14 cellular contexts compared by ENCODE assay signal in genomic region chr5:91125916-91126315, GRCh38.
DNase-seq lines count a peak whose midpoint lies in the region; ATAC-seq and TF ChIP-seq lines count a peak whose summit lies in the region.
"Had no signal": no experiment of that assay in that cellular context is flagged by ENCODE, and none has a peak within 500 bp of the region (broad histone marks: within the 10 kb centered on the region; RNA-seq: fewer than 3 reads in every experiment).

No MANE protein-coding gene starts in this region.

- H3K4me1 ChIP-seq in RWPE2 (ENCODE audit: insufficient read depth, poor library complexity, severe bottlenecking) (peaks cover 11% of the 10 kb centered on the region), subcutaneous abdominal adipose tissue (ENCODE audit: control insufficient read depth in 5 of 5, insufficient read depth in 5 of 5, low read length in 5 of 5) (peaks cover 5 to 52% (median 47%) of the 10 kb centered on the region in 5 donors)

- TF ChIP-seq CTCF in RWPE2 (IDR thresholded peaks at IDR 0.05; ENCODE audit: poor library complexity, severe bottlenecking) = no peak
- TF ChIP-seq CTCF in fibroblast of the aortic adventitia (IDR thresholded peaks at IDR 0.05; ENCODE audit: insufficient read depth, low read length) = no peak

- H3K36me3 ChIP-seq in RWPE2 (ENCODE audit: low read depth) (no peaks in the 10 kb centered on the region), subcutaneous abdominal adipose tissue (ENCODE audit: control insufficient read depth in 5 of 5, insufficient read depth in 5 of 5, low read length in 5 of 5) (no peaks in the 10 kb centered on the region)

- no peaks in the 10 kb centered on the region for H3K9me3 ChIP-seq in RWPE2 (ENCODE audit: severe bottlenecking)
- no peaks in the 10 kb centered on the region for H3K9me3 ChIP-seq in subcutaneous abdominal adipose tissue (ENCODE audit: control insufficient read depth in 5 of 5, low read length in 5 of 5)

- H3K27ac ChIP-seq in RWPE2 (ENCODE audit: poor library complexity, severe bottlenecking) = peak overlapping the region; percentile 11
- H3K27ac ChIP-seq in subcutaneous abdominal adipose tissue (ENCODE audit: low read depth, low read length) = peak overlapping the region; percentile 63

- DNase-seq in DMS79 (lab: John Stamatoyannopoulos, UW) (peak; percentile 1), DMS79 treated with DMSO at 0.1 percent for 48 hours (lab: John Stamatoyannopoulos, UW) (no peak), RWPE2 (ENCODE audit: low spot score) (no peak), fibroblast of the aortic adventitia (ENCODE audit: low read depth) (peak; percentile 23), D341Med (ENCODE audit: low spot score) (no peak), dermis blood vessel endothelial cell (no peak)
- DNase-seq: 8988T; activated CD8-positive, alpha-beta memory T cell treated with anti-CD3 and anti-CD28 coated beads, Interleukin-2, amount 50 U/mL, for 4 hours; activated naive CD8-positive, alpha-beta T cell treated with anti-CD3 and anti-CD28 coated beads, Interleukin-2, amount 10 ng/mL, durations not matched to agents 7 days and 5 days; foreskin melanocyte; NCI-H1694 had no signal

- ATAC-seq in RWPE2 (ENCODE audit: low read depth) (peak; percentile 30; the same call in 2 of the 3 replicates), GM19023 (IDR thresholded peaks at IDR 0.05; ENCODE audit: unreplicated experiment) (no peak)
- ATAC-seq: WTC11 had no signal

- H3K4me3 ChIP-seq in RWPE2 (ENCODE audit: severe bottlenecking) = no peak overlapping the region
- no peak overlapping the region for H3K4me3 ChIP-seq in fibroblast of the aortic adventitia (ENCODE audit: low read depth, low read length)
- H3K4me3 ChIP-seq in subcutaneous abdominal adipose tissue (ENCODE audit: low read depth in 1 of 5, low read length in 5 of 5) = no peak overlapping the region

- H3K9ac ChIP-seq in subcutaneous abdominal adipose tissue (ENCODE audit: low read length in 5 of 5) = no peak overlapping the region

- H3K27me3 ChIP-seq in RWPE2 (ENCODE audit: insufficient read depth, poor library complexity, severe bottlenecking) (no peaks in the 10 kb centered on the region), subcutaneous abdominal adipose tissue (ENCODE audit: control insufficient read depth in 5 of 5, insufficient read depth in 4 of 5, low read length in 5 of 5) (no peaks in the 10 kb centered on the region)

Comparison
In these comparisons a context has a peak if more than half of its experiments do, and no peak if none do; other contexts are left out.
1. DNase-seq: peak in DMS79 (single experiment) and fibroblast of the aortic adventitia (single experiment); none in DMS79 treated with DMSO at 0.1 percent for 48 hours (single experiment), RWPE2 (single experiment), D341Med (single experiment) and dermis blood vessel endothelial cell (single experiment).